Comparison of ENCODE assay signal across 13 cellular contexts in the genomic region with DNA sequence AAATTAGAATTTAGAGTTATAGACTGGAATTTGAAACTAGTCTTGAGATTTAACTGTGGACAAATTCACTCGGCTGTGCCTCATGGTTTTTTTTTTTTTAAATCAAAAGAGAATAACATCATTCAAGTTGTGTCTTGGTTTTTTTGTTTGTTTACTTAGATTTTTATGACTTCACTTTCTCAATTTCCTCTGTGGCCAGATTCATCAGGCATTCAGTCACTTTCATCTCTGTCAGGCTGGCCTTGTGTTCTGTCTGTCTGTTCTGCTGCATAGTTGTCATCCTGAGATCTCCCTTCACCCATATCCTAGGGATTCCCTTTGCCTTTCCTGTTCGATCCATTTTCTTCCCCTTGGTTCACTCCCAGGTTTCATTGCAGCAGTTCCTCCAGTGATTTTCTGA. TPM values are rescaled to one million over a fixed set of nuclear protein-coding genes. Genes with fewer than 3 reads are reported as not detected.
DNase-seq lines count a peak whose midpoint lies in the region; ATAC-seq and TF ChIP-seq lines count a peak whose summit lies in the region.
"Had no signal": no experiment of that assay in that cellular context is flagged by ENCODE, and none has a peak within 500 bp of the region (broad histone marks: within the 10 kb centered on the region; RNA-seq: fewer than 3 reads in every experiment).

No MANE protein-coding gene starts in this region.

- H3K27me3 ChIP-seq in heart left ventricle (no peaks in the 10 kb centered on the region), tibial artery (no peaks in the 10 kb centered on the region)

- TF ChIP-seq CTCF in heart left ventricle (IDR thresholded peaks at IDR 0.05) = no peak
- TF ChIP-seq CTCF in VCaP (conservative IDR thresholded peaks at IDR 0.05) = no peak
- TF ChIP-seq CTCF in fibroblast of villous mesenchyme (IDR thresholded peaks at IDR 0.05; ENCODE audit: insufficient read depth, low read depth, low read length) = no peak
- TF ChIP-seq CTCF in tibial artery (IDR thresholded peaks at IDR 0.05) = no peak

- H3K4me1 ChIP-seq in heart left ventricle (peaks cover 15 to 97% (median 90%) of the 10 kb centered on the region in 12 donors), tibial artery (peaks cover 0 to 98% (median 57%) of the 10 kb centered on the region in 4 donors)

- no peak for ATAC-seq in heart left ventricle
- no peak for ATAC-seq in Right ventricle myocardium inferior
- no peak for ATAC-seq in GM21423 (IDR thresholded peaks at IDR 0.05; ENCODE audit: unreplicated experiment)

- peak overlapping the region; percentile 9 to 77 (median 60) for H3K27ac ChIP-seq in heart left ventricle
- H3K27ac ChIP-seq in VCaP = peak overlapping the region; percentile 52
- peak overlapping the region; percentile 47 to 52 for H3K27ac ChIP-seq in tibial artery

- in situ Hi-C loops in G401 (cut with HindIII; ENCODE audit: low sequenced_read_pairs) = no loop called here

- DNase-seq in heart left ventricle (no peak), Right ventricle myocardium inferior (ENCODE audit: missing footprints) (no peak), fibroblast of villous mesenchyme (ENCODE audit: low read depth) (peak; percentile 71), tibial artery (no peak), medulla oblongata (ENCODE audit: extremely low spot score) (no peak), G401 (ENCODE audit: low spot score) (no peak)
- DNase-seq: amygdala; COR-L47; NCI-H1048; NK-92 treated with Interleukin-12 subunit alpha and Interleukin-12 subunit beta, amount 100 ng/mL, for 24 hours; stimulated activated CD4-positive, alpha-beta T cell treated with anti-CD3 and anti-CD28 coated beads, Interleukin-15, amount 100 ng/mL, for 24 hours had no signal

- H3K36me3 ChIP-seq in heart left ventricle (no peaks in the 10 kb centered on the region), tibial artery (no peaks in the 10 kb centered on the region)

- H3K4me3 ChIP-seq in heart left ventricle = peak overlapping the region in 1 of 12 donors; percentile 2
- no peak overlapping the region for H3K4me3 ChIP-seq in fibroblast of villous mesenchyme (ENCODE audit: low read depth, low read length)
- H3K4me3 ChIP-seq in tibial artery = no peak overlapping the region

- intact Hi-C loops in heart left ventricle (cut with DNase I) (loop anchor here in 4 of 10 donors (5.0 to 10.0 kb wide), 4 partner anchors 37 to 100 kb away; no protein-coding TSS in a partner anchor), Right ventricle myocardium inferior (cut with DNase I) (no loop called here), tibial artery (cut with DNase I; ENCODE audit: low total_unique reads) (no loop called here)

- 21 to 43% (median 30%) methylated on average over 2 of the region's 2 CpGs for WGBS in heart left ventricle, 4 donors

- TF ChIP-seq POLR2A in heart left ventricle (IDR thresholded peaks at IDR 0.05) = no peak

- no peaks in the 10 kb centered on the region for H3K9me3 ChIP-seq in heart left ventricle
- no peaks in the 10 kb centered on the region for H3K9me3 ChIP-seq in tibial artery

RNA-seq across cellular contexts. Expression of gene MARK3, which starts 10.0 kb away (rescaled TPM):
- total RNA-seq in heart left ventricle (100 to 1,000 TPM in 5 of 9 donors, 10 to 100 TPM in 4; 54.0 to 156 (median 111) TPM), Right ventricle myocardium inferior (123 TPM), fibroblast of villous mesenchyme (79.2 and 108 TPM in 2 replicates)
- 100 to 1,000 TPM in 1 of 2 donors, 10 to 100 TPM in 1; 76.0 to 119 TPM for polyA plus RNA-seq in heart left ventricle
- total RNA-seq in G401 (2014; rRNA removed; shearing (Covaris generic)) = 47.9 and 84.8 TPM in 2 replicates
